30 cellular contexts compared by ENCODE assay signal in the genomic region with DNA sequence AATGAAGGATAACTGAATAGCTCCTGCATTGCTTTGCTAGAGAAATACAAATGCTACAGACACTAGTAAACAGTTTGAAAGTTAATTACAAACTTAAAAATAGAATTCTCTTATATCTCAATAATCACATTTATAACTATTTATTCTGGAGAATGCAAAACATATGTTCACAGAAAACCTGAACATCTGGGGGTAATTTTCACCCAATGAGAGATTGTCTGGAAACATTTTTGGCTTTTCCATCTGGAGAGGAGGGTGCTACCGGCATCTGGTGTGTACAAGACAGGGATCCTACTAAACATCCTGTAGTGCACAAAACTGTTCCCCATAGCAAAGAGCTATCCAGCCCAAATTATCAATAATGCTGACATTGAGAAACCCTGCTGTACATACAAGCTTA.
"Had no signal": no experiment of that assay in that cellular context is flagged by ENCODE, and none has a peak within 500 bp of the region (broad histone marks: within the 10 kb centered on the region; RNA-seq: fewer than 3 reads in every experiment).

No MANE protein-coding gene starts in this region.

- H3K4me1 Mint-ChIP-seq: activated B cell treated with CpG ODN at 0.5 μM for 24 hours; activated CD4-positive, alpha-beta memory T cell treated with anti-CD3 and anti-CD28 coated beads, Interleukin-2, amount 10 ng/mL, durations not matched to agents 7 days and 5 days; activated CD4-positive, alpha-beta T cell treated with anti-CD3 and anti-CD28 coated beads, Interleukin-2, amount 10 ng/mL, durations not matched to agents 7 days and 5 days; activated naive CD4-positive, alpha-beta T cell treated with anti-CD3 and anti-CD28 coated beads, Interleukin-2, amount 50 U/mL, for 24 hours; activated naive CD8-positive, alpha-beta T cell treated with anti-CD3 and anti-CD28 coated beads for 36 hours; activated naive CD8-positive, alpha-beta T cell treated with anti-CD3 and anti-CD28 coated beads, Interleukin-2, amount 50 U/mL, for 24 hours; T-helper 17 cell had no signal

- H3K27me3 ChIP-seq: adrenal gland, body of pancreas, esophagus squamous epithelium, gastroesophageal sphincter had no signal

- H3K27ac ChIP-seq: adrenal gland, body of pancreas, epithelial cell of prostate, esophagus squamous epithelium, gastroesophageal sphincter, WERI-Rb-1 had no signal

- H3K36me3 ChIP-seq: adrenal gland, esophagus squamous epithelium, gastroesophageal sphincter, WERI-Rb-1 had no signal

- H3K9me3 Mint-ChIP-seq: activated CD4-positive, alpha-beta T cell treated with anti-CD3 and anti-CD28 coated beads, Interleukin-2, amount 10 ng/mL, durations not matched to agents 7 days and 5 days had no signal

- H3K4me1 ChIP-seq: adrenal gland, body of pancreas, esophagus squamous epithelium, gastroesophageal sphincter had no signal

- H3K27ac Mint-ChIP-seq: activated B cell treated with CpG ODN at 0.5 μM for 24 hours; activated CD4-positive, alpha-beta memory T cell treated with anti-CD3 and anti-CD28 coated beads, Interleukin-2, amount 10 ng/mL, durations not matched to agents 7 days and 5 days; activated CD4-positive, alpha-beta T cell treated with anti-CD3 and anti-CD28 coated beads, Interleukin-2, amount 10 ng/mL, durations not matched to agents 7 days and 5 days; activated naive CD4-positive, alpha-beta T cell treated with anti-CD3 and anti-CD28 coated beads for 36 hours; activated naive CD4-positive, alpha-beta T cell treated with anti-CD3 and anti-CD28 coated beads, Interleukin-2, amount 50 U/mL, for 24 hours; activated naive CD8-positive, alpha-beta T cell treated with anti-CD3 and anti-CD28 coated beads for 36 hours; activated naive CD8-positive, alpha-beta T cell treated with anti-CD3 and anti-CD28 coated beads, Interleukin-2, amount 50 U/mL, for 24 hours; activated T-cell treated with anti-CD3 and anti-CD28 coated beads, Interleukin-2, amount 50 U/mL, for 24 hours; activated T-cell treated with anti-CD3 and anti-CD28 coated beads, Interleukin-2, amount 50 U/mL, for 72 hours; T-helper 17 cell; T-helper 2 cell treated with Interferon-gamma antibody and Interleukin-4, amounts not matched to agents 5 μg/mL and 100 μg/mL, for 36 hours had no signal

- H3K27me3 Mint-ChIP-seq: activated B cell treated with CpG ODN at 0.5 μM for 24 hours; activated CD4-positive, alpha-beta memory T cell treated with anti-CD3 and anti-CD28 coated beads, Interleukin-2, amount 10 ng/mL, durations not matched to agents 7 days and 5 days; activated CD4-positive, alpha-beta T cell treated with anti-CD3 and anti-CD28 coated beads, Interleukin-2, amount 10 ng/mL, durations not matched to agents 7 days and 5 days; activated naive CD4-positive, alpha-beta T cell treated with anti-CD3 and anti-CD28 coated beads, Interleukin-2, amount 50 U/mL, for 24 hours; activated naive CD8-positive, alpha-beta T cell treated with anti-CD3 and anti-CD28 coated beads for 36 hours; activated naive CD8-positive, alpha-beta T cell treated with anti-CD3 and anti-CD28 coated beads, Interleukin-2, amount 50 U/mL, for 24 hours; activated T-cell treated with anti-CD3 and anti-CD28 coated beads, Interleukin-2, amount 50 U/mL, for 24 hours; T-helper 17 cell had no signal

- ATAC-seq: activated naive CD8-positive, alpha-beta T cell treated with anti-CD3 and anti-CD28 coated beads, Interleukin-2, amount 50 U/mL, for 24 hours; activated T-cell treated with anti-CD3 and anti-CD28 coated beads, Interleukin-2, amount 50 U/mL, for 72 hours; body of pancreas; gastroesophageal sphincter; T-helper 17 cell had no signal

- H3K4me3 ChIP-seq: body of pancreas, esophagus squamous epithelium, gastroesophageal sphincter had no signal

- H3K4me3 Mint-ChIP-seq: activated B cell treated with CpG ODN at 0.5 μM for 24 hours; activated CD4-positive, alpha-beta memory T cell treated with anti-CD3 and anti-CD28 coated beads, Interleukin-2, amount 10 ng/mL, durations not matched to agents 7 days and 5 days; activated CD4-positive, alpha-beta T cell treated with anti-CD3 and anti-CD28 coated beads, Interleukin-2, amount 10 ng/mL, durations not matched to agents 7 days and 5 days; activated naive CD4-positive, alpha-beta T cell treated with anti-CD3 and anti-CD28 coated beads for 36 hours; activated naive CD4-positive, alpha-beta T cell treated with anti-CD3 and anti-CD28 coated beads, Interleukin-2, amount 50 U/mL, for 24 hours; activated naive CD8-positive, alpha-beta T cell treated with anti-CD3 and anti-CD28 coated beads for 36 hours; activated naive CD8-positive, alpha-beta T cell treated with anti-CD3 and anti-CD28 coated beads, Interleukin-2, amount 50 U/mL, for 24 hours; activated T-cell treated with anti-CD3 and anti-CD28 coated beads, Interleukin-2, amount 50 U/mL, for 24 hours; activated T-cell treated with anti-CD3 and anti-CD28 coated beads, Interleukin-2, amount 50 U/mL, for 72 hours; T-helper 17 cell; T-helper 2 cell treated with Interferon-gamma antibody and Interleukin-4, amounts not matched to agents 5 μg/mL and 100 μg/mL, for 36 hours had no signal

- H3K36me3 Mint-ChIP-seq: activated naive CD4-positive, alpha-beta T cell treated with anti-CD3 and anti-CD28 coated beads, Interleukin-2, amount 50 U/mL, for 24 hours; activated naive CD8-positive, alpha-beta T cell treated with anti-CD3 and anti-CD28 coated beads for 36 hours had no signal

- H3K9me3 ChIP-seq: adrenal gland, body of pancreas, esophagus squamous epithelium, gastroesophageal sphincter had no signal

- DNase-seq: activated B cell treated with CpG ODN at 0.5 μM for 24 hours; activated CD4-positive, alpha-beta memory T cell treated with anti-CD3 and anti-CD28 coated beads, Interleukin-2, amount 10 ng/mL, durations not matched to agents 7 days and 5 days; activated CD4-positive, alpha-beta T cell treated with anti-CD3 and anti-CD28 coated beads for 1 hour; activated CD4-positive, alpha-beta T cell treated with anti-CD3 and anti-CD28 coated beads for 4 hours; activated CD4-positive, alpha-beta T cell treated with anti-CD3 and anti-CD28 coated beads, Interleukin-2, amount 10 ng/mL, durations not matched to agents 7 days and 5 days; activated CD4-positive, alpha-beta T cell treated with anti-CD3 and anti-CD28 coated beads, Interleukin-2, amount 50 U/mL, for 4 hours; activated CD8-positive, alpha-beta memory T cell treated with anti-CD3 and anti-CD28 coated beads, Interleukin-2, amount 50 U/mL, for 48 hours; activated gamma-delta T cell treated with Interleukin-2 at 50 U/mL for 16 hours; activated naive CD4-positive, alpha-beta T cell treated with anti-CD3 and anti-CD28 coated beads for 36 hours; activated naive CD8-positive, alpha-beta T cell treated with anti-CD3 and anti-CD28 coated beads for 36 hours; activated naive CD8-positive, alpha-beta T cell treated with anti-CD3 and anti-CD28 coated beads, Interleukin-2, amount 50 U/mL, for 24 hours; activated T-cell treated with anti-CD3 and anti-CD28 coated beads for 4 hours; activated T-cell treated with anti-CD3 and anti-CD28 coated beads, Interleukin-2, amount 50 U/mL, for 24 hours; activated T-cell treated with anti-CD3 and anti-CD28 coated beads, Interleukin-2, amount 50 U/mL, for 72 hours; adrenal gland; amygdala; aorta; body of pancreas; caudate nucleus; effector CD8-positive, alpha-beta T cell; esophagus squamous epithelium; foreskin melanocyte; T-helper 1 cell; T-helper 17 cell; T1000; WERI-Rb-1 had no signal
